Comparison of ENCODE assay signal across 13 cellular contexts in the genomic region with DNA sequence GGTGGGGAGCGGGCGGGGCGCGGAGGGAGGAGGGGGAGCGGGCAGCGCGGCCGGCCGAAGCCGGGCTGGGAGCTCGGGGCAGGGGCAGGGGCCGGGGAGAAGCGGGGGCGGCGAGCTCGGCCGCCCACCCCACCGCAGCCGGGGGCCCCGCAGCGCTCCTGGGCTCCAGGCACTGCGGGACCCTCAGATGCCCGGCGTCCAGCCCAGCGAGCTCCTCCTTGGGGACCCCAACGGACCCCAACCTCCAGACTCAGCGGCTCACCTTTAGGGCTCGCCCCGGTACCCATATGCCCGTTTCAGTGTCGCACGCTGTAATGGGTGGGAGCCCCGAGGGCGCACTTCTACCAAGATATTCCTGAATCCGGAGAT. TPM values are rescaled to one million over a fixed set of nuclear protein-coding genes. Genes with fewer than 3 reads are reported as not detected.
DNase-seq lines count a peak whose midpoint lies in the region; ATAC-seq and TF ChIP-seq lines count a peak whose summit lies in the region.
"Had no signal": no experiment of that assay in that cellular context is flagged by ENCODE, and none has a peak within 500 bp of the region (broad histone marks: within the 10 kb centered on the region; RNA-seq: fewer than 3 reads in every experiment).

No MANE protein-coding gene starts in this region.

- H3K4me1 Mint-ChIP-seq in effector memory CD8-positive, alpha-beta T cell (ENCODE audit: low read depth in 2 of 2): no peaks in the 10 kb centered on the region
- no peaks in the 10 kb centered on the region for H3K4me1 Mint-ChIP-seq in mesothelial cell of epicardium
- no peaks in the 10 kb centered on the region for H3K4me1 Mint-ChIP-seq in type B pancreatic cell (ENCODE audit: unreplicated experiment)

- no peaks in the 10 kb centered on the region for H3K9me3 Mint-ChIP-seq in effector memory CD8-positive, alpha-beta T cell
- H3K9me3 Mint-ChIP-seq in mesothelial cell of epicardium (peaks cover 5% of the 10 kb centered on the region), type B pancreatic cell (no peaks in the 10 kb centered on the region)

- H3K27ac ChIP-seq in heart right ventricle: no peak overlapping the region

- TF ChIP-seq CTCF in heart right ventricle (IDR thresholded peaks at IDR 0.05) (no peak), mesothelial cell of epicardium (IDR thresholded peaks at IDR 0.05; ENCODE audit: unreplicated experiment) (no peak), type B pancreatic cell (conservative IDR thresholded peaks at IDR 0.05) (no peak)

- H3K4me3 Mint-ChIP-seq in effector memory CD8-positive, alpha-beta T cell: peak overlapping the region; percentile 31 to 55
- H3K4me3 Mint-ChIP-seq in mesothelial cell of epicardium (peak overlapping the region; percentile 62), type B pancreatic cell (peak overlapping the region; percentile 74)

- WGBS in heart right ventricle, 2 donors: 1 to 4% methylated on average over 10 to 14 of the region's 35 CpGs

- H3K27ac Mint-ChIP-seq in effector memory CD8-positive, alpha-beta T cell: no peak overlapping the region
- H3K27ac Mint-ChIP-seq in mesothelial cell of epicardium (no peak overlapping the region), type B pancreatic cell (no peak overlapping the region)

- DNase-seq in heart right ventricle (no peak), Right ventricle myocardium superior (no peak), mesothelial cell of epicardium (ENCODE audit: low spot score in 2 of 2, unreplicated experiment in 2 of 2) (no peak), type B pancreatic cell (ENCODE audit: extremely low spot score, unreplicated experiment) (no peak), anterior cingulate cortex (lab: John Stamatoyannopoulos, UW) (no peak), NCI-H2081 (lab: John Stamatoyannopoulos, UW) (no peak), OCI-M1 (lab: John Stamatoyannopoulos, UW) (no peak)
- DNase-seq in effector memory CD8-positive, alpha-beta T cell: no peak
- DNase-seq: effector CD8-positive, alpha-beta T cell; foreskin melanocyte; NCI-H524 treated with DMSO at 0.1 percent for 48 hours; spleen; T-helper 9 cell had no signal

- H3K36me3 ChIP-seq in heart right ventricle: no peaks in the 10 kb centered on the region
- H3K36me3 ChIP-seq: spleen had no signal

- intact Hi-C loops in heart right ventricle (cut with DNase I): no loop called here
- intact Hi-C loops in Right ventricle myocardium superior (cut with DNase I): no loop called here

- H3K27me3 Mint-ChIP-seq in effector memory CD8-positive, alpha-beta T cell: peaks cover 29 to 36% of the 10 kb centered on the region in 2 donors
- H3K27me3 Mint-ChIP-seq in mesothelial cell of epicardium (ENCODE audit: low read depth): peaks cover 84% of the 10 kb centered on the region
- peaks cover 71% of the 10 kb centered on the region for H3K27me3 Mint-ChIP-seq in type B pancreatic cell

- no peaks in the 10 kb centered on the region for H3K36me3 Mint-ChIP-seq in effector memory CD8-positive, alpha-beta T cell (ENCODE audit: insufficient read depth)
- H3K36me3 Mint-ChIP-seq in mesothelial cell of epicardium (no peaks in the 10 kb centered on the region), type B pancreatic cell (no peaks in the 10 kb centered on the region)

- peaks cover 0 to 5% (median 0%) of the 10 kb centered on the region in 9 donors for H3K4me1 ChIP-seq in heart right ventricle

- H3K27me3 ChIP-seq in heart right ventricle: peaks cover 0 to 79% (median 0%) of the 10 kb centered on the region in 7 donors

- H3K4me3 ChIP-seq in heart right ventricle: peak overlapping the region in 6 of 10 donors; percentile 14 to 52 (median 22)

- no peak for ATAC-seq in heart right ventricle
- ATAC-seq in Right ventricle myocardium superior (ENCODE audit: poor library complexity): no peak
- ATAC-seq in effector memory CD8-positive, alpha-beta T cell (replicated peaks): no peak

- H3K9me3 ChIP-seq in heart right ventricle: peaks cover 0 to 4% (median 0%) of the 10 kb centered on the region in 11 donors
- H3K9me3 ChIP-seq: spleen had no signal

RNA-seq across cellular contexts. Expression of a gene that starts 0.4 kb away (rescaled TPM):
- under 1 TPM; 0.11 to 0.52 (median 0.25) TPM for total RNA-seq in heart right ventricle
- polyA plus RNA-seq in heart right ventricle: under 1 TPM; 0.51 to 0.62 TPM
- 0.78 TPM for total RNA-seq in Right ventricle myocardium superior
- 0.98 to 1.0 TPM (median 0.99 TPM) in 3 replicates for total RNA-seq in mesothelial cell of epicardium
- total RNA-seq in type B pancreatic cell (ENCODE audit: low replicate concordance): 2.4 and 3.4 TPM in 2 replicates
